In genomic region chr17:40100669-40101366, GRCh38 we compare ENCODE assay signal across 8 cellular contexts. TPM values are rescaled to one million over a fixed set of nuclear protein-coding genes. Genes with fewer than 3 reads are reported as not detected.
DNase-seq lines count a peak whose midpoint lies in the region; ATAC-seq, FAIRE-seq and TF ChIP-seq lines count a peak whose summit lies in the region.

No MANE protein-coding gene starts in this region.

- peak overlapping the region; percentile 80 for H3K27ac Mint-ChIP-seq in mesothelial cell of epicardium

- no peaks in the 10 kb centered on the region for H3K9me1 ChIP-seq in endothelial cell of umbilical vein (replicated peaks; ENCODE audit: control insufficient read depth, extremely low read depth, insufficient read depth, low read length)

- no peak for ATAC-seq in HG03342 (IDR thresholded peaks at IDR 0.05; ENCODE audit: unreplicated experiment)

- peak overlapping the region; percentile 82 for H3K4me3 ChIP-seq in Jurkat, Clone E6-1 (ENCODE audit: low read length)
- H3K4me3 ChIP-seq in endothelial cell of umbilical vein (replicated peaks in 1 of 3; ENCODE audit: insufficient read depth in 1 of 3, low read depth in 1 of 3, low read length in 3 of 3), result peak overlapping the region in 2 of 3 experiments; percentile 28 to 48

- peaks cover 0 to 11% of the 10 kb centered on the region in 2 experiments for H3K36me3 ChIP-seq in endothelial cell of umbilical vein (ENCODE audit: control insufficient read depth in 2 of 2, extremely low read depth in 1 of 2, insufficient read depth in 2 of 2, low read length in 2 of 2)

- no peaks in the 10 kb centered on the region for H3K9me3 Mint-ChIP-seq in mesothelial cell of epicardium

- H2AFZ ChIP-seq in endothelial cell of umbilical vein (ENCODE audit: low read depth, low read length), result peak overlapping the region; percentile 32

- peaks cover 39% of the 10 kb centered on the region for H3K4me1 ChIP-seq in endothelial cell of umbilical vein (ENCODE audit: control insufficient read depth, extremely low read depth, insufficient read depth, low read length)

- H3K27me3 ChIP-seq in endothelial cell of umbilical vein (ENCODE audit: control insufficient read depth in 2 of 2, insufficient read depth in 2 of 2, low read length in 2 of 2), result no peaks in the 10 kb centered on the region

- no peaks in the 10 kb centered on the region for H3K9me3 ChIP-seq in endothelial cell of umbilical vein (replicated peaks; ENCODE audit: control insufficient read depth, insufficient read depth, low read length)

- H4K20me1 ChIP-seq in endothelial cell of umbilical vein (replicated peaks; ENCODE audit: control insufficient read depth, extremely low read depth, insufficient read depth, low read length), result no peaks in the 10 kb centered on the region

- H3K4me2 ChIP-seq in endothelial cell of umbilical vein (ENCODE audit: insufficient read depth, low read length), result peak overlapping the region; percentile 68

- intact Hi-C loops in endothelial cell of umbilical vein (cut with micrococcal nuclease), result loop anchor here (1.0 kb wide), 3 partner anchors 7 to 82 kb away; no protein-coding TSS in a partner anchor

- H3K27me3 Mint-ChIP-seq in mesothelial cell of epicardium (ENCODE audit: low read depth), result no peaks in the 10 kb centered on the region

- no peak for TF ChIP-seq CTCF in GM10266 (IDR thresholded peaks at IDR 0.05; ENCODE audit: control insufficient read depth, insufficient read depth, low read depth, missing control alignments)
- TF ChIP-seq CTCF in endothelial cell of umbilical vein (IDR thresholded peaks at IDR 0.05; ENCODE audit: extremely low read depth in 1 of 2, insufficient read depth in 1 of 2, low read depth in 1 of 2, low read length in 2 of 2), result no peak
- TF ChIP-seq CTCF in mesothelial cell of epicardium (IDR thresholded peaks at IDR 0.05; ENCODE audit: unreplicated experiment), result no peak

- POLR2A ChIA-PET in endothelial cell of umbilical vein (lab: Charles Lee), result interaction anchor here (0.6 to 3.7 kb wide), 6 partner anchors 9 to 255 kb away, joined by 3 to 56 read pairs (median 6); partner anchors contain the start of gene CASC3

- peaks cover 4% of the 10 kb centered on the region for H3K36me3 Mint-ChIP-seq in mesothelial cell of epicardium

- H3K9ac ChIP-seq in endothelial cell of umbilical vein (replicated peaks; ENCODE audit: extremely low read depth, insufficient read depth, low read length), result peak overlapping the region; percentile 75

- no peaks in the 10 kb centered on the region for H3K79me2 ChIP-seq in endothelial cell of umbilical vein (ENCODE audit: control insufficient read depth, insufficient read depth, low read length)

- BruUV-seq in endothelial cell of umbilical vein (replicated peaks; lab: Mats Ljungman, UMichigan), result TSS peak; percentile 64

- DNase-seq in GM10266 (ENCODE audit: extremely low spot score), result peak; percentile 77
- DNase-seq in Jurkat, Clone E6-1 (ENCODE audit: low read depth, low spot score), result peak; percentile 96
- DNase-seq in OCI-M1 (lab: John Stamatoyannopoulos, UW), result peak; percentile 96
- peak; percentile 80 for DNase-seq in activated T-cell treated with anti-CD3 and anti-CD28 coated beads for 4 hours
- peak; percentile 98 for DNase-seq in endothelial cell of umbilical vein (ENCODE audit: low read depth, low spot score)
- peak; percentile 87 to 91 for DNase-seq in mesothelial cell of epicardium (ENCODE audit: low spot score in 2 of 2, unreplicated experiment in 2 of 2)
- peak; percentile 71 for DNase-seq in stimulated activated CD8-positive, alpha-beta memory T cell treated with anti-CD3 and anti-CD28 coated beads, Interleukin-15, amount 100 ng/mL, for 1 hour (ENCODE audit: low read depth)

- H3K4me1 Mint-ChIP-seq in mesothelial cell of epicardium, result peaks cover 51% of the 10 kb centered on the region

- dilution Hi-C loops in endothelial cell of umbilical vein (cut with MboI; ENCODE audit: extremely low pct_ligation_motif_present, low sequenced_read_pairs), result no loop called here

- TF ChIP-seq POLR2A in endothelial cell of umbilical vein (IDR thresholded peaks at IDR 0.05; ENCODE audit: low read depth, low read length), result peak; percentile 5

- H3K27ac ChIP-seq in endothelial cell of umbilical vein (ENCODE audit: insufficient read depth, low read depth, low read length), result peak overlapping the region; percentile 93

- H3K4me3 Mint-ChIP-seq in mesothelial cell of epicardium, result peak overlapping the region; percentile 67

- CTCF ChIA-PET in endothelial cell of umbilical vein (lab: Charles Lee), result interaction anchor here (1.0 to 5.0 kb wide), 8 partner anchors 10 to 68 kb away, joined by 3 to 138 read pairs (median 9); partner anchors contain the start of gene THRA

- peak; percentile 100 for FAIRE-seq in endothelial cell of umbilical vein (lab: Jason Lieb, UNC)

TF ChIP-seq in endothelial cell of umbilical vein, 7 proteins besides CTCF, POLR2A, EP300 and RAD21 (continues in another document):
- no peak for TF ChIP-seq EZH2 (IDR thresholded peaks at IDR 0.05; ENCODE audit: borderline replicate concordance, low read depth, low read length, severe bottlenecking)
- peak; percentile 37 for TF ChIP-seq POLR2AphosphoS5 (IDR thresholded peaks at IDR 0.05; ENCODE audit: insufficient read depth, low read depth, low read length)
- TF ChIP-seq JUN (IDR thresholded peaks at IDR 0.05; ENCODE audit: borderline replicate concordance, insufficient read depth, insufficient read length, low read depth), result peak; percentile 92
- TF ChIP-seq FOS (IDR thresholded peaks at IDR 0.05; ENCODE audit: borderline replicate concordance, insufficient read depth, low read length), result peak; percentile 91
- TF ChIP-seq GATA2 (IDR thresholded peaks at IDR 0.05; ENCODE audit: insufficient read depth, insufficient read length, low read depth, low read length), result no peak

RNA-seq across cellular contexts. Expression of gene NR1D1, which starts 0.4 kb away (rescaled TPM):
- polyA plus RNA-seq in Jurkat, Clone E6-1 (2012; ENCODE audit: insufficient read depth, insufficient read length), result 13.3 TPM
- total RNA-seq in endothelial cell of umbilical vein (5.2 and 6.1 TPM in 2 replicates), mesothelial cell of epicardium (2.4 to 2.6 TPM (median 2.6 TPM) in 3 replicates)
- polyA plus RNA-seq in endothelial cell of umbilical vein, result 2.3 and 2.5 TPM in 2 replicates
- 2.5 and 3.0 TPM in 2 replicates for polyA plus RNA-seq in endothelial cell of umbilical vein (2011; cell fraction: cytosol; rRNA removed)
- polyA plus RNA-seq in endothelial cell of umbilical vein (2011; cell fraction: nucleus; rRNA removed), result 7.6 and 11.8 TPM in 2 replicates
- polyA plus RNA-seq in endothelial cell of umbilical vein (2012), result 5.3 and 8.8 TPM in 2 replicates
- 2.2 and 3.5 TPM in 2 replicates for polyA minus RNA-seq in endothelial cell of umbilical vein
- polyA minus RNA-seq in endothelial cell of umbilical vein (2011; cell fraction: cytosol; rRNA and poly(A)+ RNA removed), result 3.9 TPM
- polyA minus RNA-seq in endothelial cell of umbilical vein (2011; cell fraction: nucleus; rRNA and poly(A)+ RNA removed), result 6.3 and 11.7 TPM in 2 replicates

RNA-seq across cellular contexts. Expression of gene MSL1, which starts 21.0 kb away (rescaled TPM):
- polyA plus RNA-seq in Jurkat, Clone E6-1 (2012; ENCODE audit: insufficient read depth, insufficient read length), result 61.3 TPM
- total RNA-seq in endothelial cell of umbilical vein (90.8 and 95.0 TPM in 2 replicates), mesothelial cell of epicardium (132 to 139 TPM (median 135 TPM) in 3 replicates)
- 27.7 and 30.9 TPM in 2 replicates for polyA plus RNA-seq in endothelial cell of umbilical vein
- 44.4 and 44.8 TPM in 2 replicates for polyA plus RNA-seq in endothelial cell of umbilical vein (2011; cell fraction: cytosol; rRNA removed)
- 136 and 195 TPM in 2 replicates for polyA plus RNA-seq in endothelial cell of umbilical vein (2011; cell fraction: nucleus; rRNA removed)
- polyA plus RNA-seq in endothelial cell of umbilical vein (2012), result 67.5 and 74.7 TPM in 2 replicates
- polyA minus RNA-seq in endothelial cell of umbilical vein, result 36.7 and 37.8 TPM in 2 replicates
- polyA minus RNA-seq in endothelial cell of umbilical vein (2011; cell fraction: cytosol; rRNA and poly(A)+ RNA removed), result 29.3 TPM
- 39.9 and 47.9 TPM in 2 replicates for polyA minus RNA-seq in endothelial cell of umbilical vein (2011; cell fraction: nucleus; rRNA and poly(A)+ RNA removed)

RNA-seq across cellular contexts. Expression of gene THRA, which starts 38.1 kb away (rescaled TPM):
- polyA plus RNA-seq in Jurkat, Clone E6-1 (2012; ENCODE audit: insufficient read depth, insufficient read length), result 28.9 TPM
- total RNA-seq in endothelial cell of umbilical vein (24.9 and 29.6 TPM in 2 replicates), mesothelial cell of epicardium (42.4 to 44.3 TPM (median 43.6 TPM) in 3 replicates)
- polyA plus RNA-seq in endothelial cell of umbilical vein, result 17.4 and 18.8 TPM in 2 replicates
- 17.9 and 18.5 TPM in 2 replicates for polyA plus RNA-seq in endothelial cell of umbilical vein (2011; cell fraction: cytosol; rRNA removed)
- polyA plus RNA-seq in endothelial cell of umbilical vein (2011; cell fraction: nucleus; rRNA removed), result 14.3 and 20.5 TPM in 2 replicates
- 22.3 and 27.8 TPM in 2 replicates for polyA plus RNA-seq in endothelial cell of umbilical vein (2012)
- polyA minus RNA-seq in endothelial cell of umbilical vein, result 18.1 and 19.7 TPM in 2 replicates
- polyA minus RNA-seq in endothelial cell of umbilical vein (2011; cell fraction: cytosol; rRNA and poly(A)+ RNA removed), result 7.4 TPM
- polyA minus RNA-seq in endothelial cell of umbilical vein (2011; cell fraction: nucleus; rRNA and poly(A)+ RNA removed), result 6.3 and 8.5 TPM in 2 replicates

RNA-seq across cellular contexts. Expression of gene CASC3, which starts 39.5 kb away (rescaled TPM):
- 72.0 TPM for polyA plus RNA-seq in Jurkat, Clone E6-1 (2012; ENCODE audit: insufficient read depth, insufficient read length)
- total RNA-seq in endothelial cell of umbilical vein (91.2 and 107 TPM in 2 replicates), mesothelial cell of epicardium (103 to 107 TPM (median 107 TPM) in 3 replicates)
- polyA plus RNA-seq in endothelial cell of umbilical vein, result 59.9 and 64.1 TPM in 2 replicates
- polyA plus RNA-seq in endothelial cell of umbilical vein (2011; cell fraction: cytosol; rRNA removed), result 42.1 and 43.5 TPM in 2 replicates
- 173 and 182 TPM in 2 replicates for polyA plus RNA-seq in endothelial cell of umbilical vein (2011; cell fraction: nucleus; rRNA removed)
- 63.5 and 73.6 TPM in 2 replicates for polyA plus RNA-seq in endothelial cell of umbilical vein (2012)
- polyA minus RNA-seq in endothelial cell of umbilical vein, result 68.1 and 70.7 TPM in 2 replicates
- 18.6 TPM for polyA minus RNA-seq in endothelial cell of umbilical vein (2011; cell fraction: cytosol; rRNA and poly(A)+ RNA removed)
- 51.7 and 69.2 TPM in 2 replicates for polyA minus RNA-seq in endothelial cell of umbilical vein (2011; cell fraction: nucleus; rRNA and poly(A)+ RNA removed)

RNA-seq across cellular contexts. Expression of gene MED24, which starts 46.6 kb away (rescaled TPM):
- 94.8 TPM for polyA plus RNA-seq in Jurkat, Clone E6-1 (2012; ENCODE audit: insufficient read depth, insufficient read length)
- 120 and 124 TPM in 2 replicates for total RNA-seq in endothelial cell of umbilical vein
- polyA plus RNA-seq in endothelial cell of umbilical vein, result 120 and 122 TPM in 2 replicates
- 98.6 and 101 TPM in 2 replicates for polyA plus RNA-seq in endothelial cell of umbilical vein (2011; cell fraction: cytosol; rRNA removed)
- 353 and 444 TPM in 2 replicates for polyA plus RNA-seq in endothelial cell of umbilical vein (2011; cell fraction: nucleus; rRNA removed)
- 97.1 and 98.7 TPM in 2 replicates for polyA plus RNA-seq in endothelial cell of umbilical vein (2012)
- 152 and 208 TPM in 2 replicates for polyA minus RNA-seq in endothelial cell of umbilical vein
- polyA minus RNA-seq in endothelial cell of umbilical vein (2011; cell fraction: cytosol; rRNA and poly(A)+ RNA removed), result 84.2 TPM
- 180 and 192 TPM in 2 replicates for polyA minus RNA-seq in endothelial cell of umbilical vein (2011; cell fraction: nucleus; rRNA and poly(A)+ RNA removed)
- total RNA-seq in mesothelial cell of epicardium, result 125 to 131 TPM (median 130 TPM) in 3 replicates
